Comparison of ENCODE assay signal across 17 cellular contexts in genomic region chr21:33839167-33839716, GRCh38.
"Had no signal": no experiment of that assay in that cellular context is flagged by ENCODE, and none has a peak within 500 bp of the region (broad histone marks: within the 10 kb centered on the region; RNA-seq: fewer than 3 reads in every experiment).

No MANE protein-coding gene starts in this region.

- H3K27me3 ChIP-seq: ascending aorta, esophagus muscularis mucosa, neutrophil, tibial artery had no signal

- DNase-seq: activated CD4-positive, alpha-beta T cell treated with anti-CD3 and anti-CD28 coated beads, Interleukin-2, amount 10 ng/mL, durations not matched to agents 7 days and 5 days; activated CD8-positive, alpha-beta memory T cell treated with anti-CD3 and anti-CD28 coated beads for 24 hours; activated gamma-delta T cell; effector CD4-positive, alpha-beta T cell; stimulated activated CD4-positive, alpha-beta T cell treated with anti-CD3 and anti-CD28 coated beads, Interleukin-12 subunit alpha, Interleukin-12 subunit beta, amount 100 ng/mL, for 4 hours; stimulated activated CD4-positive, alpha-beta T cell treated with anti-CD3 and anti-CD28 coated beads, Interleukin-1b, Interleukin-23, amount 100 ng/mL, for 48 hours; stimulated activated naive CD4-positive, alpha-beta T cell treated with Interleukin-2 at 50 U/mL for 16 hours; tibial artery had no signal

- ATAC-seq: activated CD4-positive, CD25-positive, alpha-beta regulatory T cell treated with anti-CD3 and anti-CD28 coated beads, Interleukin-2, amount 50 U/mL, for 24 hours; left lobe of liver had no signal

- H3K9ac ChIP-seq: parathyroid adenoma had no signal

- H3K36me3 ChIP-seq: neutrophil had no signal

- H3K27ac ChIP-seq: ascending aorta, esophagus muscularis mucosa, neutrophil, parathyroid adenoma, tibial artery had no signal

- H2AFZ ChIP-seq: parathyroid adenoma had no signal

- H3K4me1 ChIP-seq: parathyroid adenoma had no signal

- H3K4me3 ChIP-seq: ascending aorta, esophagus muscularis mucosa, lung, tibial artery had no signal

- FAIRE-seq: endothelial cell of umbilical vein, keratinocyte had no signal

- H3K79me2 ChIP-seq: parathyroid adenoma had no signal

- H3K9me3 ChIP-seq: ascending aorta, esophagus muscularis mucosa, neutrophil, tibial artery had no signal
